Comparison of ENCODE assay signal across 21 cellular contexts in the genomic region with DNA sequence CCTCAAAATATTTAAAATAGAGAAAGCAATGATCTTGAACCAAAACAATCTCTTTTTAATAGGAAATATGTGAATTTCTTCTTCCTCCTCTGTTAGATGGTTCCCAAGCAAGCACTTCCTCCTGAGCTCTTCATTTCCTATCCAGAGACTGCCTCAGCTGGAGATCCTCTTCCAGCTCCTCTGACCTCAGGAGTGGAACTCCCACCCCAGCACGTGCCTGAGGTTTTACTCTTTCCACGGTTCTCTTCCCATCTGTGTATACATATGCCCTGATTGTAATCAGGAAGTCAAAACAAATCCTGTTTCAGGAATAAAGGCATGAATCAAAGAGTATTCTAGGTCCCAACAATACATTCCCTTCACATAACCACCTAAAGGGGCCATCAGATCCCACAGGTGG. TPM values are rescaled to one million over a fixed set of nuclear protein-coding genes. Genes with fewer than 3 reads are reported as not detected.
A peak's percentile ranks its signal among the peaks of the same experiment; 100 is the strongest.
DNase-seq lines count a peak whose midpoint lies in the region; ATAC-seq and TF ChIP-seq lines count a peak whose summit lies in the region.
"Had no signal": no experiment of that assay in that cellular context is flagged by ENCODE, and none has a peak within 500 bp of the region (broad histone marks: within the 10 kb centered on the region; RNA-seq: fewer than 3 reads in every experiment).

No MANE protein-coding gene starts in this region.

- TF ChIP-seq CTCF in right lobe of liver (IDR thresholded peaks at IDR 0.05) (no peak), upper lobe of right lung (IDR thresholded peaks at IDR 0.05) (no peak), Peyer's patch (IDR thresholded peaks at IDR 0.05) (no peak)

- TF ChIP-seq POLR2A in right lobe of liver (IDR thresholded peaks at IDR 0.05) (no peak), Peyer's patch (IDR thresholded peaks at IDR 0.05) (no peak)

- H3K4me1 ChIP-seq in right lobe of liver (peaks cover 0 to 46% (median 15%) of the 10 kb centered on the region in 4 donors), upper lobe of right lung (peaks cover 32% of the 10 kb centered on the region), Peyer's patch (peaks cover 0 to 29% (median 4%) of the 10 kb centered on the region in 4 donors)

- no peaks in the 10 kb centered on the region for H3K9me3 ChIP-seq in right lobe of liver
- no peaks in the 10 kb centered on the region for H3K9me3 ChIP-seq in upper lobe of right lung
- no peaks in the 10 kb centered on the region for H3K9me3 ChIP-seq in Peyer's patch
- H3K9me3 ChIP-seq: ovary, suprapubic skin had no signal

- ATAC-seq in Right ventricle myocardium inferior = peak; percentile 40
- ATAC-seq in right lobe of liver = peak in 3 of 4 donors; percentile 26 to 40 (median 27)
- peak; percentile 41 for ATAC-seq in upper lobe of right lung
- ATAC-seq in HG02623 (IDR thresholded peaks at IDR 0.05; ENCODE audit: unreplicated experiment) = no peak
- ATAC-seq: activated CD8-positive, alpha-beta T cell treated with anti-CD3 and anti-CD28 coated beads, Interleukin-2, amount 10 ng/mL, durations not matched to agents 7 days and 5 days; activated T-cell treated with anti-CD3 and anti-CD28 coated beads, Interleukin-2, amount 50 U/mL, for 72 hours; CD8-positive, alpha-beta T cell; naive thymus-derived CD4-positive, alpha-beta T cell had no signal

- DNase-seq in Right ventricle myocardium inferior (ENCODE audit: missing footprints) (no peak), cardiac septum (ENCODE audit: low spot score) (no peak), caudate nucleus (lab: John Stamatoyannopoulos, UW) (no peak), right lobe of liver (no peak), upper lobe of right lung (no peak), H4 (ENCODE audit: low spot score) (no peak), Peyer's patch (no peak)
- DNase-seq: activated CD4-positive, CD25-positive, alpha-beta regulatory T cell; activated CD8-positive, alpha-beta T cell treated with anti-CD3 and anti-CD28 coated beads, Interleukin-2, amount 10 ng/mL, durations not matched to agents 7 days and 5 days; activated T-cell treated with anti-CD3 and anti-CD28 coated beads, Interleukin-2, amount 50 U/mL, for 72 hours; CD8-positive, alpha-beta T cell; EL; H7; head of caudate nucleus; naive thymus-derived CD4-positive, alpha-beta T cell; ovary; SIG-M5; stimulated activated CD4-positive, alpha-beta T cell treated with anti-CD3 and anti-CD28 coated beads, Interleukin-2, amount 100 ng/mL, for 48 hours; T-helper 2 cell had no signal

- H3K4me3 ChIP-seq in right lobe of liver (no peak overlapping the region), upper lobe of right lung (no peak overlapping the region), Peyer's patch (no peak overlapping the region)
- H3K4me3 ChIP-seq: ovary, suprapubic skin had no signal

- no peaks in the 10 kb centered on the region for H3K36me3 ChIP-seq in right lobe of liver
- H3K36me3 ChIP-seq in upper lobe of right lung = no peaks in the 10 kb centered on the region
- H3K36me3 ChIP-seq in Peyer's patch = no peaks in the 10 kb centered on the region
- H3K36me3 ChIP-seq: ovary, suprapubic skin had no signal

- H3K27me3 ChIP-seq in right lobe of liver (no peaks in the 10 kb centered on the region), upper lobe of right lung (no peaks in the 10 kb centered on the region), Peyer's patch (no peaks in the 10 kb centered on the region)
- H3K27me3 ChIP-seq: ovary, suprapubic skin had no signal

- 0% methylated on average over 2 of the region's 2 CpGs for WGBS in right lobe of liver (ENCODE audit: insufficient coverage, low coverage, low lambda C conversion rate, missing lambda C conversion rate)

- H3K27ac ChIP-seq in caudate nucleus (ENCODE audit: low read depth, low read length) (peak overlapping the region; percentile 83), right lobe of liver (peak overlapping the region; percentile 16 to 61 (median 59)), upper lobe of right lung (no peak overlapping the region), Peyer's patch (no peak overlapping the region)
- H3K27ac ChIP-seq: ovary, suprapubic skin had no signal

- intact Hi-C loops in Right ventricle myocardium inferior (cut with DNase I) (no loop called here), cardiac septum (cut with DNase I) (no loop called here), right lobe of liver (cut with DNase I) (no loop called here), upper lobe of right lung (cut with DNase I) (no loop called here)

RNA-seq across cellular contexts. Expression of gene DENND11, which starts 5.6 kb away (rescaled TPM):
- total RNA-seq in Right ventricle myocardium inferior (9.1 TPM), cardiac septum (8.7 TPM), right lobe of liver (10 to 100 TPM; 24.4 to 30.8 (median 26.3) TPM), upper lobe of right lung (40.2 TPM), Peyer's patch (10 to 100 TPM; 22.6 to 31.0 (median 26.4) TPM)
- 6.1 and 7.8 TPM in 2 replicates for total RNA-seq in H4 (2014; rRNA removed; shearing (Covaris generic))

RNA-seq across cellular contexts. Expression of gene WEE2, which starts 11.8 kb away (rescaled TPM):
- total RNA-seq in Right ventricle myocardium inferior (not detected), cardiac septum (not detected), right lobe of liver (not detected), upper lobe of right lung (not detected), Peyer's patch (not detected)
- not detected in 2 replicates for total RNA-seq in H4 (2014; rRNA removed; shearing (Covaris generic))
- total RNA-seq: activated CD8-positive, alpha-beta T cell treated with anti-CD3 and anti-CD28 coated beads, Interleukin-2, amount 10 ng/mL, durations not matched to agents 7 days and 5 days; activated T-cell treated with anti-CD3 and anti-CD28 coated beads, Interleukin-2, amount 50 U/mL, for 72 hours; suprapubic skin had no signal

RNA-seq across cellular contexts. Expression of gene SSBP1, which starts 41.8 kb away (rescaled TPM):
- total RNA-seq in Right ventricle myocardium inferior (109 TPM), cardiac septum (84.2 TPM), right lobe of liver (100 to 1,000 TPM in 1 of 6 experiments, 10 to 100 TPM in 5; 38.6 to 115 (median 48.8) TPM), upper lobe of right lung (64.9 TPM), Peyer's patch (100 to 1,000 TPM in 1 of 4 donors, 10 to 100 TPM in 3; 54.4 to 106 (median 67.7) TPM)
- total RNA-seq in H4 (2014; rRNA removed; shearing (Covaris generic)) = 516 and 551 TPM in 2 replicates

Comparison
In these comparisons a context has a peak if more than half of its experiments do, and no peak if none do; other contexts are left out.
1. H3K27ac ChIP-seq: peak in caudate nucleus (single experiment) and right lobe of liver (3 of 3); none in upper lobe of right lung (single experiment) and Peyer's patch (0 of 4).